ENCODE assay signal across 8 cellular contexts in the genomic region with DNA sequence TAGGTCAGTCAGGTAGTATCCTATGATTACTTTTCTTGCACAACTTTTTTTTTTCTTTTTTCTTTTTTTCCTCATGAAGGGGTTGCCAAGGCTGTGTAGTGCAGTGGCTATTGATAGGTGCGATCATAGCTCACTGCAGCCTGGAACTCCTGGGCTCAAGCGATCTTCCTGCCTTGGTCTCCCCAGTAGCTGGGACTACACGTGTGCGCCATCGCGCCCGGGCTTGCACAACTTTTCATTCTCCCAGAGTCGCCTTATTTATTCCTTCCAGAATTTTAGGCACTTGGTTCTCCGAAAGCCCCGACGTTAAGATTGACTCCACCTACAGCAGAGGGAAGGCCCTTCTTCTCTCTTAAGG. TPM values are rescaled to one million over a fixed set of nuclear protein-coding genes. Genes with fewer than 3 reads are reported as not detected.
DNase-seq lines count a peak whose midpoint lies in the region; ATAC-seq and TF ChIP-seq lines count a peak whose summit lies in the region.

No MANE protein-coding gene starts in this region.

- H3K79me2 ChIP-seq in OCI-LY1 (ENCODE audit: insufficient read depth, low read length) (no peaks in the 10 kb centered on the region), neural cell (replicated peaks; ENCODE audit: insufficient read depth, low read length) (peaks cover 8% of the 10 kb centered on the region)

- H4K20me1 ChIP-seq in OCI-LY1 (ENCODE audit: insufficient read depth, low read length) (no peaks in the 10 kb centered on the region), neural cell (ENCODE audit: insufficient read depth) (no peaks in the 10 kb centered on the region)

- peaks cover 13% of the 10 kb centered on the region for H3K4me1 ChIP-seq in OCI-LY1 (ENCODE audit: insufficient read depth, low read length, severe bottlenecking)
- no peaks in the 10 kb centered on the region for H3K4me1 ChIP-seq in endocrine pancreas (ENCODE audit: control insufficient read depth, insufficient read depth, low read length)

- TF ChIP-seq EP300 in neural cell (conservative IDR thresholded peaks at IDR 0.05; ENCODE audit: poor library complexity, severe bottlenecking): no peak

- H3K27ac ChIP-seq in OCI-LY1 (ENCODE audit: low read depth, low read length, poor library complexity, severe bottlenecking): no peak overlapping the region
- H3K27ac ChIP-seq in neural cell (ENCODE audit: low read length): peak overlapping the region; percentile 98

- H3K4me3 ChIP-seq in BJ (ENCODE audit: low read depth, low read length) (peak overlapping the region; percentile 95), OCI-LY1 (ENCODE audit: low read depth, low read length, poor library complexity, severe bottlenecking) (peak overlapping the region; percentile 83), endocrine pancreas (ENCODE audit: control insufficient read depth, insufficient read depth, low read length) (peak overlapping the region; percentile 82), neural cell (ENCODE audit: low read length) (peak overlapping the region; percentile 72)

- H3F3A ChIP-seq in OCI-LY1 (ENCODE audit: insufficient read depth, low read length): no peaks in the 10 kb centered on the region; the same call in 1 of the 2 replicates
- H3F3A ChIP-seq in neural cell (ENCODE audit: insufficient read depth, low read length, poor library complexity, severe bottlenecking): no peaks in the 10 kb centered on the region

- DNase-seq in BJ (ENCODE audit: low read depth): no peak
- no peak for DNase-seq in activated CD4-positive, CD25-positive, alpha-beta regulatory T cell (lab: John Stamatoyannopoulos, UW)
- DNase-seq in NCI-H2227 (lab: John Stamatoyannopoulos, UW; ENCODE audit: unreplicated experiment): no peak
- DNase-seq in NCI-H2196 (lab: John Stamatoyannopoulos, UW; ENCODE audit: unreplicated experiment): no peak
- DNase-seq in sciatic nerve (ENCODE audit: low spot score): no peak

- ATAC-seq in sciatic nerve: no peak

- POLR2A ChIA-PET in BJ (lab: Charles Lee): no interaction called here

- no peak for TF ChIP-seq RAD21 in neural cell (conservative IDR thresholded peaks at IDR 0.05)

- H2AFZ ChIP-seq in OCI-LY1 (ENCODE audit: low read length) (peak overlapping the region; percentile 50; the same call in 1 of the 2 replicates), neural cell (ENCODE audit: low read depth, low read length) (peak overlapping the region; percentile 96)

- H3K9me3 ChIP-seq in OCI-LY1 (ENCODE audit: low read length) (peaks cover 23% of the 10 kb centered on the region), endocrine pancreas (ENCODE audit: control insufficient read depth, low read length) (no peaks in the 10 kb centered on the region), neural cell (ENCODE audit: low read length) (peaks cover 5% of the 10 kb centered on the region)

- H3K4me2 ChIP-seq in OCI-LY1 (ENCODE audit: low read length) (peak overlapping the region; percentile 72), neural cell (ENCODE audit: low read length) (no peak overlapping the region)

- intact Hi-C loops in sciatic nerve (cut with DNase I): no loop called here

- H3K9ac ChIP-seq in OCI-LY1 (ENCODE audit: low read length) (no peak overlapping the region; the same call in 1 of the 2 replicates), endocrine pancreas (ENCODE audit: control insufficient read depth, insufficient read depth, low read length) (no peak overlapping the region), neural cell (ENCODE audit: low read length) (peak overlapping the region; percentile 91)

- H3K36me3 ChIP-seq in BJ (ENCODE audit: control insufficient read depth, insufficient read depth, low read length) (peaks cover 1% of the 10 kb centered on the region; the same call in 1 of the 2 replicates), OCI-LY1 (ENCODE audit: insufficient read depth, low read length) (peaks cover 26% of the 10 kb centered on the region), endocrine pancreas (ENCODE audit: control insufficient read depth, insufficient read depth, low read length) (peaks cover 2% of the 10 kb centered on the region), neural cell (ENCODE audit: insufficient read depth, low read length) (no peaks in the 10 kb centered on the region)

- CTCF ChIA-PET in BJ (lab: Yijun Ruan, JAX): no interaction called here

- TF ChIP-seq CTCF in BJ (IDR thresholded peaks at IDR 0.05; ENCODE audit: insufficient read depth, low read depth, low read length) (no peak), OCI-LY1 (IDR thresholded peaks at IDR 0.05; ENCODE audit: low read length) (no peak), neural cell (IDR thresholded peaks at IDR 0.05; ENCODE audit: poor library complexity, severe bottlenecking) (no peak)

- no peaks in the 10 kb centered on the region for H3K9me2 ChIP-seq in OCI-LY1 (ENCODE audit: low read depth, low read length)
- H3K9me2 ChIP-seq in neural cell (ENCODE audit: insufficient read depth, low read length): no peaks in the 10 kb centered on the region

- H3K27me3 ChIP-seq in BJ (ENCODE audit: control insufficient read depth, insufficient read depth, low read length) (no peaks in the 10 kb centered on the region), OCI-LY1 (ENCODE audit: insufficient read depth, low read length) (no peaks in the 10 kb centered on the region), endocrine pancreas (ENCODE audit: control insufficient read depth, insufficient read depth, low read length) (no peaks in the 10 kb centered on the region), neural cell (ENCODE audit: insufficient read depth, low read depth, low read length) (no peaks in the 10 kb centered on the region)

TF ChIP-seq in neural cell, 6 proteins besides CTCF, POLR2A, EP300 and RAD21:
- no peak for TF ChIP-seq MXI1 (conservative IDR thresholded peaks at IDR 0.05; ENCODE audit: poor library complexity, severe bottlenecking)
- no peak for TF ChIP-seq POLR2AphosphoS5 (IDR thresholded peaks at IDR 0.05)
- no peak for TF ChIP-seq TAF1 (IDR thresholded peaks at IDR 0.05; ENCODE audit: low read depth)
- TF ChIP-seq SMC3 (conservative IDR thresholded peaks at IDR 0.05; ENCODE audit: poor library complexity): no peak
- TF ChIP-seq, protein P1, sequence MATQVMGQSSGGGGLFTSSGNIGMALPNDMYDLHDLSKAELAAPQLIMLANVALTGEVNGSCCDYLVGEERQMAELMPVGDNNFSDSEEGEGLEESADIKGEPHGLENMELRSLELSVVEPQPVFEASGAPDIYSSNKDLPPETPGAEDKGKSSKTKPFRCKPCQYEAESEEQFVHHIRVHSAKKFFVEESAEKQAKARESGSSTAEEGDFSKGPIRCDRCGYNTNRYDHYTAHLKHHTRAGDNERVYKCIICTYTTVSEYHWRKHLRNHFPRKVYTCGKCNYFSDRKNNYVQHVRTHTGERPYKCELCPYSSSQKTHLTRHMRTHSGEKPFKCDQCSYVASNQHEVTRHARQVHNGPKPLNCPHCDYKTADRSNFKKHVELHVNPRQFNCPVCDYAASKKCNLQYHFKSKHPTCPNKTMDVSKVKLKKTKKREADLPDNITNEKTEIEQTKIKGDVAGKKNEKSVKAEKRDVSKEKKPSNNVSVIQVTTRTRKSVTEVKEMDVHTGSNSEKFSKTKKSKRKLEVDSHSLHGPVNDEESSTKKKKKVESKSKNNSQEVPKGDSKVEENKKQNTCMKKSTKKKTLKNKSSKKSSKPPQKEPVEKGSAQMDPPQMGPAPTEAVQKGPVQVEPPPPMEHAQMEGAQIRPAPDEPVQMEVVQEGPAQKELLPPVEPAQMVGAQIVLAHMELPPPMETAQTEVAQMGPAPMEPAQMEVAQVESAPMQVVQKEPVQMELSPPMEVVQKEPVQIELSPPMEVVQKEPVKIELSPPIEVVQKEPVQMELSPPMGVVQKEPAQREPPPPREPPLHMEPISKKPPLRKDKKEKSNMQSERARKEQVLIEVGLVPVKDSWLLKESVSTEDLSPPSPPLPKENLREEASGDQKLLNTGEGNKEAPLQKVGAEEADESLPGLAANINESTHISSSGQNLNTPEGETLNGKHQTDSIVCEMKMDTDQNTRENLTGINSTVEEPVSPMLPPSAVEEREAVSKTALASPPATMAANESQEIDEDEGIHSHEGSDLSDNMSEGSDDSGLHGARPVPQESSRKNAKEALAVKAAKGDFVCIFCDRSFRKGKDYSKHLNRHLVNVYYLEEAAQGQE (IDR thresholded peaks at IDR 0.05; ENCODE audit: borderline replicate concordance): no peak
- TF ChIP-seq EZH2 (IDR thresholded peaks at IDR 0.05; ENCODE audit: borderline replicate concordance, insufficient read depth, low read length, poor library complexity, severe bottlenecking): no peak

RNA-seq across cellular contexts. Expression of a gene that starts 0.9 kb away (rescaled TPM):
- polyA plus RNA-seq in BJ (2011; rRNA removed) (5.1 and 6.6 TPM in 2 replicates), neural cell (9.0 and 10.9 TPM in 2 replicates)
- 6.0 and 6.1 TPM in 2 replicates for polyA minus RNA-seq in BJ (2011; rRNA and poly(A)+ RNA removed)
- 20.7 and 22.7 TPM in 2 replicates for polyA minus RNA-seq in neural cell
- 6.0 TPM for total RNA-seq in sciatic nerve

RNA-seq across cellular contexts. Expression of a gene that starts 21.6 kb away (rescaled TPM):
- 2.5 and 4.5 TPM in 2 replicates for polyA plus RNA-seq in BJ (2011; rRNA removed)
- 4.5 and 7.8 TPM in 2 replicates for polyA minus RNA-seq in BJ (2011; rRNA and poly(A)+ RNA removed)
- polyA plus RNA-seq in neural cell: 19.8 and 23.8 TPM in 2 replicates
- 69.1 and 78.1 TPM in 2 replicates for polyA minus RNA-seq in neural cell
- total RNA-seq in sciatic nerve: 16.3 TPM

RNA-seq across cellular contexts. Expression of a gene that starts 38.7 kb away (rescaled TPM):
- 4.6 and 8.3 TPM in 2 replicates for polyA plus RNA-seq in BJ (2011; rRNA removed)
- polyA minus RNA-seq in BJ (2011; rRNA and poly(A)+ RNA removed): 3.4 and 3.7 TPM in 2 replicates
- 44.0 and 54.1 TPM in 2 replicates for polyA plus RNA-seq in neural cell
- polyA minus RNA-seq in neural cell: 48.5 and 52.4 TPM in 2 replicates
- total RNA-seq in sciatic nerve: 25.6 TPM
